Comparison of ENCODE assay signal across 25 cellular contexts in genomic region chr2:236252521-236252920, GRCh38. TPM values are rescaled to one million over a fixed set of nuclear protein-coding genes. Genes with fewer than 3 reads are reported as not detected.
"Had no signal": no experiment of that assay in that cellular context is flagged by ENCODE, and none has a peak within 500 bp of the region (broad histone marks: within the 10 kb centered on the region; RNA-seq: fewer than 3 reads in every experiment).

No MANE protein-coding gene starts in this region.

- DNase-seq: activated CD4-positive, alpha-beta T cell treated with anti-CD3 and anti-CD28 coated beads, Interleukin-2, amount 10 ng/mL, durations not matched to agents 24 days and 14 days; activated CD4-positive, alpha-beta T cell treated with anti-CD3 and anti-CD28 coated beads, Interleukin-2, amount 50 U/mL, for 48 hours; activated gamma-delta T cell; activated naive CD4-positive, alpha-beta T cell treated with anti-CD3 and anti-CD28 coated beads for 36 hours; activated T-cell treated with anti-CD3 and anti-CD28 coated beads for 4 hours; activated T-cell treated with anti-CD3 and anti-CD28 coated beads, Interleukin-2, amount 50 U/mL, for 48 hours; amygdala; KG1; NCI-H1048; NCI-H146; NCI-H187 treated with DMSO at 0.1 percent for 48 hours; NCI-H2081 treated with DMSO at 0.1 percent for 48 hours; NCI-H446; NCI-H526 treated with DMSO at 0.1 percent for 48 hours; NCI-H82; RPMI8226 had no signal

- ATAC-seq: activated CD4-positive, CD25-positive, alpha-beta regulatory T cell treated with anti-CD3 and anti-CD28 coated beads, Interleukin-2, amount 50 U/mL, for 24 hours; activated T-helper 17 cell treated with anti-CD3 and anti-CD28 coated beads, Interleukin-2, amount 50 U/mL, for 72 hours; Panc1; Right ventricle myocardium inferior had no signal

RNA-seq across cellular contexts. Expression of gene ASB18, which starts 11.7 kb away (rescaled TPM):
- total RNA-seq: activated CD4-positive, alpha-beta T cell treated with anti-CD3 and anti-CD28 coated beads, Interleukin-2, amount 10 ng/mL, durations not matched to agents 24 days and 14 days; activated naive CD4-positive, alpha-beta T cell treated with anti-CD3 and anti-CD28 coated beads for 36 hours; activated T-helper 17 cell treated with anti-CD3 and anti-CD28 coated beads, Interleukin-2, amount 50 U/mL, for 72 hours; astrocyte; LHCN-M2; OCI-LY7; SK-MEL-5 had no signal
- polyA plus RNA-seq: IgD-negative memory B cell had no signal
